Comparison of ENCODE assay signal across 8 cellular contexts in the genomic region with DNA sequence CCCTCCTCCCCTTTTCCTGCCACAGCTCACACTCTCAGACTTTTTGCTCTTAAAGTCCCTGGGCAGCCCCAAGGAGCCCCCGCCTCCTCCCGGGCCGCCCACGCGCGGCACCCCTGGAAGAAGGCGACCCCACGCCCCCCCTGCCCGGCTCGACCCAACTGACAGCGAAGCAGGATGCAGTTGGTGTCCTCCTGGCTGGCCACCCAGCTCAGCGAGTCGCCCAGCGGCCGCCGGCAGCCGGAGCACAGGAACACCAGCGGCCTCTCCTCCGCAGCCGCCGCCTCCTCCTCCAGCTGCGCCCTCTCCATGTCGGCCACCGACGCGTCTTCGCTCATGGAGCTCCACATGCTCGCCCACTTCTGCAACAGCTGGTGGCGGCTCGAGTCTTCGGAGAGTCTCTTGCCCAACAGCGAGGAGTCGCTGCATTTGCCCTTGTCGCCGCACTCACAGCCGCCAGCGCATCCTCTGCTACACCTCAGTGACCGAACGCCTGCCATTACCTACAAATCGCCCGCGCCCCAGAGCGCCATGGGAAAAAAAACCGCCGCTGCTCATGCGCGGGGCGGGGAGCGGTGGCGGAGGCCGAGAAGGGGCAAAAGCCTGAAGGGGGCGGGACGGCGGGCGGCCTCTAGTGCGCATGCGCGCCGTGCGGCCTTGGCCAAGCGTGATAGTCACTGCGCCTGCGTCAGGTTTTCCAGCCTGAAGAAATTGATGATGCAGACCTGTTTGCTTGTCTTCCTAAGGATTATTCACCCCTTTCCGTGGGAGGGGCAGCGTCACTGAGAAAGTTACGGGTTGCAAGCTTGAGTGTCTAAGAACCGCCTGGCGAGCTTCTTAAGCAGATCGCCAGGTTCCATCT. TPM values are rescaled to one million over a fixed set of nuclear protein-coding genes. Genes with fewer than 3 reads are reported as not detected.
DNase-seq lines count a peak whose midpoint lies in the region; ATAC-seq, FAIRE-seq and TF ChIP-seq lines count a peak whose summit lies in the region.

A gene with protein sequence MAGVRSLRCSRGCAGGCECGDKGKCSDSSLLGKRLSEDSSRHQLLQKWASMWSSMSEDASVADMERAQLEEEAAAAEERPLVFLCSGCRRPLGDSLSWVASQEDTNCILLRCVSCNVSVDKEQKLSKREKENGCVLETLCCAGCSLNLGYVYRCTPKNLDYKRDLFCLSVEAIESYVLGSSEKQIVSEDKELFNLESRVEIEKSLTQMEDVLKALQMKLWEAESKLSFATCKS (minus strand): TSS at position 532 of the 859 bp plus-strand sequence. CDS start 35 bp downstream, at position 497.

- peak within 1 kb of the TSS; percentile 60 to 97 (median 84) for H3K4me3 ChIP-seq in heart right ventricle

- DNase-seq in GM12892 (ENCODE audit: insufficient read length) (peak; percentile 81), NCI-H146 (lab: John Stamatoyannopoulos, UW) (peak; percentile 89), T-helper 1 cell (peak; percentile 91 to 96 (median 95)), amniotic epithelial cell (ENCODE audit: low read depth) (peak; percentile 96), heart right ventricle (peak; percentile 95 to 97), posterior vena cava (ENCODE audit: low spot score) (peak; percentile 99), ureter (ENCODE audit: low spot score) (peak; percentile 96)

- TF ChIP-seq POLR2A in GM12892 (IDR thresholded peaks at IDR 0.05; ENCODE audit: low read depth, low read length), result peak; percentile 62

- no peaks in the 10 kb centered on the region for H3K27me3 ChIP-seq in heart right ventricle

- FAIRE-seq in GM12892 (lab: Jason Lieb, UNC), result peak; percentile 96

- H3K36me3 ChIP-seq in heart right ventricle, result peaks cover 0 to 11% (median 0%) of the 10 kb centered on the region in 9 donors

- 0 to 1% methylated on average over 69 of the region's 69 CpGs for WGBS in heart right ventricle, 2 donors

- peak; percentile 92 for ATAC-seq in HG02852 (IDR thresholded peaks at IDR 0.05; ENCODE audit: unreplicated experiment)
- ATAC-seq in heart right ventricle, result peak; percentile 96 to 99 (median 98)

- H3K4me1 ChIP-seq in heart right ventricle, result peaks cover 0 to 26% (median 19%) of the 10 kb centered on the region in 9 donors

- intact Hi-C loops in heart right ventricle (cut with DNase I) (no loop called here), posterior vena cava (cut with DNase I) (no loop called here)

- peak in 5 of 9 donors; percentile 4 to 40 (median 31) for TF ChIP-seq CTCF in heart right ventricle (IDR thresholded peaks at IDR 0.05)

- H3K9me3 ChIP-seq in heart right ventricle, result no peaks in the 10 kb centered on the region

- H3K27ac ChIP-seq in heart right ventricle, result peak within 1 kb of the TSS in 9 of 10 donors; percentile 4 to 69 (median 51)

RNA-seq across cellular contexts. Expression of the gene that starts here (rescaled TPM):
- polyA plus RNA-seq in GM12892 (2012; ENCODE audit: missing spikeins), result 15.7 TPM
- total RNA-seq in heart right ventricle (1 to 10 TPM; 1.8 to 3.6 (median 2.7) TPM), posterior vena cava (1 to 10 TPM; 3.8 to 4.3 TPM), ureter (7.6 TPM)
- 1 to 10 TPM; 2.6 to 3.1 TPM for polyA plus RNA-seq in heart right ventricle

Comparison
In these comparisons a context has a peak if more than half of its experiments do, and no peak if none do; other contexts are left out.
1. Peak in every context shown above with its lines: DNase-seq, ATAC-seq, H3K4me3 ChIP-seq and H3K27ac ChIP-seq.